8 cellular contexts compared by ENCODE assay signal in the genomic region with DNA sequence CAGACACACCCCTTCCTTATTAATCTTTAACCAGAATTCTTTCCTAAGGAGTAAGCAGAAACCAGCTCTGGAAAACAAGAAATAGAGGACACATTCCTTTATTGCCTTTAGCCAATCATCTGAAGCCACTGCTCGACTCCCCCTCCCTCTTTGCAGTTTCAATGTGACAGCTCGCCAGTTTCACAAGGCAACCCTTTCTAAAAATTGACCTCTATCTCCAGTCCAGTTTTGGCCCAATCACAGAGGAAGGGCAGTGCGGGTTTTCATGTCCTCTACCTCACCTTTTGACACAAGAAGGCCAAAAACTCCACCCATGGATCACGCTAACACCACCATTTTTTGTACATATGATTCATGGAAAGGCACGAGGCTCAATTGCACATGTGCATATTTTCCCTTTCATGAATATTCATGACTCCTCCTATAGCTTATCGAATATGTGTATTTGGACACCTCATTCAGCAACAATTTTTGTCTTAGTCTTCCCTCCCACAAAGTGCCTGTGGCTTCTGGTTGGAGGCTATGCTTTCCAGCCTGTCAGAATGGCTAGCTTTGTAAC. TPM values are rescaled to one million over a fixed set of nuclear protein-coding genes. Genes with fewer than 3 reads are reported as not detected.
DNase-seq lines count a peak whose midpoint lies in the region; ATAC-seq, FAIRE-seq and TF ChIP-seq lines count a peak whose summit lies in the region.

No MANE protein-coding gene starts in this region.

- peak overlapping the region; percentile 85 for H3K27ac ChIP-seq in AG04450 (ENCODE audit: low read depth, low read length)
- peak overlapping the region; percentile 96 for H3K27ac ChIP-seq in astrocyte (ENCODE audit: low read depth, low read length)
- H3K27ac ChIP-seq in transverse colon = peak overlapping the region; percentile 78 to 85 (median 82)

- 38 to 39% methylated on average over 5 to 6 of the region's 6 CpGs for WGBS in transverse colon (ENCODE audit: low coverage in 1 of 2), 2 donors

- peak overlapping the region; percentile 74 for H3K4me2 ChIP-seq in astrocyte (ENCODE audit: low read length)

- peaks cover 39% of the 10 kb centered on the region for H3K4me1 Mint-ChIP-seq in astrocyte (ENCODE audit: low read depth, unreplicated experiment)

- H3K27me3 ChIP-seq in AG04450 (ENCODE audit: control insufficient read depth, insufficient read depth, low read length) (no peaks in the 10 kb centered on the region), astrocyte (ENCODE audit: insufficient read depth, low read length) (no peaks in the 10 kb centered on the region), transverse colon (no peaks in the 10 kb centered on the region)

- peaks cover 30% of the 10 kb centered on the region for H3K4me1 ChIP-seq in astrocyte (ENCODE audit: insufficient read depth, low read length)
- H3K4me1 ChIP-seq in transverse colon = peaks cover 14 to 28% (median 21%) of the 10 kb centered on the region in 4 donors

- no peaks in the 10 kb centered on the region for H3K79me2 ChIP-seq in astrocyte (ENCODE audit: insufficient read depth, low read length)

- no peaks in the 10 kb centered on the region for H3K36me3 ChIP-seq in astrocyte (ENCODE audit: insufficient read depth, low read length)
- H3K36me3 ChIP-seq in transverse colon = no peaks in the 10 kb centered on the region

- H3K27ac Mint-ChIP-seq in astrocyte (ENCODE audit: unreplicated experiment) = peak overlapping the region; percentile 99

- no peak for TF ChIP-seq CTCF in AG04450 (IDR thresholded peaks at IDR 0.05; ENCODE audit: low read depth, low read length)
- no peak for TF ChIP-seq CTCF in astrocyte (IDR thresholded peaks at IDR 0.05; ENCODE audit: insufficient read depth, low read depth, low read length)
- no peak for TF ChIP-seq CTCF in transverse colon (IDR thresholded peaks at IDR 0.05)

- H3K27me3 Mint-ChIP-seq in astrocyte (ENCODE audit: low read depth, unreplicated experiment) = no peaks in the 10 kb centered on the region

- peak overlapping the region; percentile 82 for H3K9ac ChIP-seq in astrocyte (ENCODE audit: low read length)

- no peak for TF ChIP-seq EP300 in transverse colon (IDR thresholded peaks at IDR 0.05; ENCODE audit: low read depth)

- H3K36me3 Mint-ChIP-seq in astrocyte (ENCODE audit: low read depth, unreplicated experiment) = no peaks in the 10 kb centered on the region

- H3K9me3 ChIP-seq in AG04450 (ENCODE audit: control insufficient read depth, insufficient read depth, low read length) (no peaks in the 10 kb centered on the region), astrocyte (ENCODE audit: insufficient read depth, low read depth, low read length) (no peaks in the 10 kb centered on the region), transverse colon (no peaks in the 10 kb centered on the region)

- H3K9me3 Mint-ChIP-seq in astrocyte (ENCODE audit: unreplicated experiment) = no peaks in the 10 kb centered on the region

- peak overlapping the region; percentile 70 for H2AFZ ChIP-seq in astrocyte (ENCODE audit: low read depth, low read length)

- FAIRE-seq in astrocyte (lab: Jason Lieb, UNC) = peak; percentile 96

- CTCF ChIA-PET in AG04450 (lab: Charles Lee) = interaction anchor here (0.7 to 2.7 kb wide), 2 partner anchors 17 to 40 kb away, joined by 4 to 15 read pairs; no protein-coding TSS in a partner anchor

- in situ Hi-C loops in transverse colon (cut with MboI; ENCODE audit: low pct_ligation_motif_present in 1 of 4, low pct_unique_long_range_greater_than_20kb in 1 of 4, low sequenced_read_pairs in 3 of 4) = no loop called here

- intact Hi-C loops in transverse colon (cut with DNase I; ENCODE audit: low total_unique reads) = no loop called here

- no peaks in the 10 kb centered on the region for H4K20me1 ChIP-seq in astrocyte (ENCODE audit: insufficient read depth, low read length)

- no peak for TF ChIP-seq POLR2A in transverse colon (IDR thresholded peaks at IDR 0.05)

- H3K4me3 Mint-ChIP-seq in astrocyte (ENCODE audit: unreplicated experiment) = peak overlapping the region; percentile 66

- H3K4me3 ChIP-seq in AG04450 (ENCODE audit: low read depth, low read length) = peak overlapping the region; percentile 35
- H3K4me3 ChIP-seq in astrocyte (ENCODE audit: insufficient read depth, low read depth, low read length) = peak overlapping the region; percentile 47
- H3K4me3 ChIP-seq in transverse colon = no peak overlapping the region

- DNase-seq in AG04450 (ENCODE audit: low read depth, low spot score) (peak; percentile 85), astrocyte (ENCODE audit: low read depth) (peak; percentile 98), kidney tubule cell (ENCODE audit: low spot score) (peak; percentile 98), transverse colon (peak; percentile 40), DMS 273 (lab: John Stamatoyannopoulos, UW; ENCODE audit: unreplicated experiment) (no peak), NCI-H1436 treated with DMSO at 0.1 percent for 48 hours (lab: John Stamatoyannopoulos, UW) (no peak)
- DNase-seq in stimulated activated CD8-positive, alpha-beta memory T cell treated with anti-CD3 and anti-CD28 coated beads, Interleukin-4, amount 100 ng/mL, for 48 hours = no peak

- POLR2A ChIA-PET in AG04450 (lab: Yijun Ruan, JAX) = interaction anchor here (0.6 to 1.8 kb wide), 8 partner anchors 17 to 459 kb away, joined by 3 to 10 read pairs (median 6); a partner anchor contains a TSS

- peak; percentile 33 for ATAC-seq in HG02759 (IDR thresholded peaks at IDR 0.05; ENCODE audit: unreplicated experiment)

RNA-seq across cellular contexts. Expression of a gene that starts 24.3 kb away (rescaled TPM):
- 6.3 and 8.7 TPM in 2 replicates for polyA plus RNA-seq in AG04450 (2011; rRNA removed)
- 3.0 and 5.1 TPM in 2 replicates for polyA minus RNA-seq in AG04450 (2011; rRNA and poly(A)+ RNA removed)
- 171 and 193 TPM in 2 replicates for total RNA-seq in astrocyte
- 1 to 10 TPM in 2 of 4 donors, under 1 TPM in 1, not detected in 1; 0.20 to 7.8 (median 5.1) TPM for total RNA-seq in transverse colon

RNA-seq across cellular contexts. Expression of a gene that starts 25.7 kb away (rescaled TPM):
- not detected in 2 replicates for polyA plus RNA-seq in AG04450 (2011; rRNA removed)
- polyA minus RNA-seq in AG04450 (2011; rRNA and poly(A)+ RNA removed) = not detected in 2 replicates
- total RNA-seq in astrocyte (not detected in 2 replicates), transverse colon (not detected)

RNA-seq across cellular contexts. Expression of a gene that starts 40.3 kb away (rescaled TPM):
- 24.3 and 32.8 TPM in 2 replicates for polyA plus RNA-seq in AG04450 (2011; rRNA removed)
- polyA minus RNA-seq in AG04450 (2011; rRNA and poly(A)+ RNA removed) = 8.0 and 13.1 TPM in 2 replicates
- total RNA-seq in astrocyte (335 and 375 TPM in 2 replicates), transverse colon (10 to 100 TPM in 2 of 4 donors, 1 to 10 TPM in 2; 1.1 to 18.5 (median 9.4) TPM)

RNA-seq across cellular contexts. Expression of a gene that starts 50.3 kb away (rescaled TPM):
- 2.9 and 3.8 TPM in 2 replicates for polyA plus RNA-seq in AG04450 (2011; rRNA removed)
- polyA minus RNA-seq in AG04450 (2011; rRNA and poly(A)+ RNA removed) = 1.6 and 2.4 TPM in 2 replicates
- total RNA-seq in astrocyte = 36.0 and 42.0 TPM in 2 replicates
- 1 to 10 TPM in 2 of 4 donors, under 1 TPM in 2; 0.20 to 7.0 (median 2.3) TPM for total RNA-seq in transverse colon

Comparison
In these comparisons a context has a peak if more than half of its experiments do, and no peak if none do; other contexts are left out.
1. DNase-seq: peak in AG04450 (single experiment), astrocyte (single experiment), kidney tubule cell (single experiment) and transverse colon (single experiment); none in DMS 273 (single experiment), NCI-H1436 treated with DMSO at 0.1 percent for 48 hours (single experiment) and stimulated activated CD8-positive, alpha-beta memory T cell treated with anti-CD3 and anti-CD28 coated beads, Interleukin-4, amount 100 ng/mL, for 48 hours (single experiment).
2. H3K4me3 ChIP-seq: peak in AG04450 (single experiment) and astrocyte (single experiment); none in transverse colon (0 of 4).
3. RNA of a gene that starts 24.3 kb away (total RNA-seq): 171 to 193 TPM in astrocyte; 0.20 to 7.8 TPM in transverse colon; every median in the first group is over 10 times any median in the second.
4. RNA of a gene that starts 40.3 kb away (total RNA-seq): 335 to 375 TPM in astrocyte; 1.1 to 18.5 TPM in transverse colon; every median in the first group is over 10 times any median in the second.
5. Peak in every context shown above with its lines, with median percentiles within 50 percentile points of each other: H3K27ac ChIP-seq.